Comparison of ENCODE assay signal across 16 cellular contexts in genomic region chr6:21749754-21750153, GRCh38.
A peak's percentile ranks its signal among the peaks of the same experiment; 100 is the strongest.
DNase-seq lines count a peak whose midpoint lies in the region; ATAC-seq lines count a peak whose summit lies in the region.
"Had no signal": no experiment of that assay in that cellular context is flagged by ENCODE, and none has a peak within 500 bp of the region (broad histone marks: within the 10 kb centered on the region; RNA-seq: fewer than 3 reads in every experiment).

No MANE protein-coding gene starts in this region.

- H3K4me3 ChIP-seq in mesodermal cell (ENCODE audit: extremely low read depth, insufficient read depth, low read length, poor library complexity, severe bottlenecking), result no peak overlapping the region
- H3K4me3 ChIP-seq: testis had no signal

- WGBS in mesodermal cell (ENCODE audit: insufficient coverage in 2 of 2), 2 experiments, result 22 to 40% methylated on average over 1 of the region's 2 CpGs

- peak; percentile 99 for DNase-seq in DMS79 (lab: John Stamatoyannopoulos, UW)
- DNase-seq in NCI-H128 (lab: John Stamatoyannopoulos, UW; ENCODE audit: unreplicated experiment), result peak; percentile 94
- DNase-seq in NCI-H748 (lab: John Stamatoyannopoulos, UW; ENCODE audit: unreplicated experiment), result peak; percentile 77
- no peak for DNase-seq in AG20443 (ENCODE audit: low spot score)
- no peak for DNase-seq in Right ventricle myocardium inferior (ENCODE audit: missing footprints)
- DNase-seq: activated CD4-positive, CD25-positive, alpha-beta regulatory T cell; activated naive CD8-positive, alpha-beta T cell treated with anti-CD3 and anti-CD28 coated beads, Interleukin-2, amount 10 ng/mL, durations not matched to agents 7 days and 5 days; activated T-cell treated with anti-CD3 and anti-CD28 coated beads for 4 hours; central memory CD4-positive, alpha-beta T cell; immature natural killer cell; midbrain; NCI-H2081; testis had no signal

- peaks cover 58% of the 10 kb centered on the region for H3K4me1 ChIP-seq in mesodermal cell (ENCODE audit: control insufficient read depth, insufficient read depth, low read length, poor library complexity, severe bottlenecking)
- H3K4me1 ChIP-seq: testis had no signal

- H3K9me3 ChIP-seq in mesodermal cell (ENCODE audit: control insufficient read depth, low read length), result no peaks in the 10 kb centered on the region
- H3K9me3 ChIP-seq: testis had no signal

- H3K36me3 ChIP-seq in mesodermal cell (ENCODE audit: control insufficient read depth, insufficient read depth, low read length), result no peaks in the 10 kb centered on the region

- peak overlapping the region; percentile 47 for H3K27ac ChIP-seq in mesodermal cell (ENCODE audit: low read depth, low read length, severe bottlenecking)
- H3K27ac ChIP-seq: testis had no signal

- intact Hi-C loops in Right ventricle myocardium inferior (cut with DNase I), result loop anchor here (10.0 kb wide), 1 partner anchor 155 kb away; the partner anchor contains the start of gene SOX4

- ATAC-seq in GM21528 (IDR thresholded peaks at IDR 0.05; ENCODE audit: low FRiP score, unreplicated experiment), result no peak
- no peak for ATAC-seq in Right ventricle myocardium inferior
- ATAC-seq in HG03342 (IDR thresholded peaks at IDR 0.05; ENCODE audit: unreplicated experiment), result no peak

Comparison
In these comparisons a context has a peak if more than half of its experiments do, and no peak if none do; other contexts are left out.
1. DNase-seq: peak in DMS79 (single experiment), NCI-H128 (single experiment) and NCI-H748 (single experiment); none in AG20443 (single experiment) and Right ventricle myocardium inferior (single experiment).